8 cellular contexts compared by ENCODE assay signal in the genomic region with DNA sequence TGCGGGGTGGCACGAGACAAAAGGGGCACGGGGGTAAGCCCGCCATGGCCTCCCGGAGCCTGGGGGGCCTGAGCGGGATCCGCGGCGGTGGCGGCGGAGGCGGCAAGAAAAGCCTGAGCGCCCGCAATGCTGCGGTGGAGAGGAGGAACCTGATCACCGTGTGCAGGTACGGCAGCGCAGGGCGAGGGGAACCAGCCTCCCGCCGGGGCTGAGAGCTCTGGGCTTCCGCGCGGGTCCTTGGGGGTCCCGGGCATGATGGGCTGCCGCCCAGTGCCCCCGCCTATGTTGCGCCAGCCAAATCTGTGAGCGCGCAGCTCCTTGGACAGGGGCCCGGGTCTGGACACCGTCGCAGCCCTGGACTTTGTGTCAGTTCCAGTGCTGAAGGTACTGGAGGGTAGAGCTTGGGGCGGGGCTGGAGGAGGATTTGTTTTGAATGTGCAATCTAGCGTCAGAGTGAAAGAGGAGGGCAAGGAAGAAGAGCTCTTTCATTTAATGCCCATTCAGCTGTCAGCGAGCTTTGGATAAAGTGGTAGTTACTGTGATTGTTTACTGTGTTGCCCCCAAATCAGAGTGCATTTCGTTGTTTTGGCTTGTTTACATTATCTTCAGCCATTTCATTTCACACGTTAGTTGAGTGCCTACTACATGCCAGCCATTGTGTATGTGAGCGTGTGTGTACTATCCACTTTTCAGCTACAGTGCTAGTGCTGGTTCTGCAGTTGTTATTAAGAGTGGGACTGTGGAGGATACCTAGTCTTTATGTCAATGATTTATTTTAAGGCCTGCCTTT. TPM values are rescaled to one million over a fixed set of nuclear protein-coding genes. Genes with fewer than 3 reads are reported as not detected.
A peak's percentile ranks its signal among the peaks of the same experiment; 100 is the strongest.
DNase-seq lines count a peak whose midpoint lies in the region; ATAC-seq, FAIRE-seq and TF ChIP-seq lines count a peak whose summit lies in the region.

No MANE protein-coding gene starts in this region.

- H4K20me1 ChIP-seq in astrocyte (ENCODE audit: insufficient read depth, low read length), result no peaks in the 10 kb centered on the region

- H3K4me3 ChIP-seq in SJCRH30 (peak overlapping the region; percentile 58), astrocyte (ENCODE audit: insufficient read depth, low read depth, low read length) (peak overlapping the region; percentile 70), right cardiac atrium (ENCODE audit: low read length) (peak overlapping the region; percentile 45)

- WGBS in right cardiac atrium, result 8% methylated on average over 39 of the region's 39 CpGs

- H3K27me3 ChIP-seq in SJCRH30 (no peaks in the 10 kb centered on the region), astrocyte (ENCODE audit: insufficient read depth, low read length) (no peaks in the 10 kb centered on the region), right cardiac atrium (ENCODE audit: control insufficient read depth, insufficient read depth) (no peaks in the 10 kb centered on the region)

- no peaks in the 10 kb centered on the region for H3K4me1 Mint-ChIP-seq in astrocyte (ENCODE audit: low read depth, unreplicated experiment)
- H3K4me1 Mint-ChIP-seq in progenitor cell of endocrine pancreas (ENCODE audit: low read depth), result peaks cover 7% of the 10 kb centered on the region

- H3K4me1 ChIP-seq in SJCRH30, result no peaks in the 10 kb centered on the region
- peaks cover 7% of the 10 kb centered on the region for H3K4me1 ChIP-seq in astrocyte (ENCODE audit: insufficient read depth, low read length)
- no peaks in the 10 kb centered on the region for H3K4me1 ChIP-seq in right cardiac atrium (ENCODE audit: control insufficient read depth, insufficient read depth, low read length)

- H3K27ac Mint-ChIP-seq in astrocyte (ENCODE audit: unreplicated experiment) (no peak overlapping the region), progenitor cell of endocrine pancreas (no peak overlapping the region)

- FAIRE-seq in astrocyte (lab: Jason Lieb, UNC), result no peak

- H3K36me3 Mint-ChIP-seq in astrocyte (ENCODE audit: low read depth, unreplicated experiment) (no peaks in the 10 kb centered on the region), progenitor cell of endocrine pancreas (ENCODE audit: insufficient read depth) (no peaks in the 10 kb centered on the region)

- H3K4me2 ChIP-seq in astrocyte (ENCODE audit: low read length), result peak overlapping the region; percentile 98

- H3K9ac ChIP-seq in astrocyte (ENCODE audit: low read length), result peak overlapping the region; percentile 60

- H3K36me3 ChIP-seq in SJCRH30 (no peaks in the 10 kb centered on the region), astrocyte (ENCODE audit: insufficient read depth, low read length) (no peaks in the 10 kb centered on the region)

- DNase-seq in stimulated activated naive CD4-positive, alpha-beta T cell (lab: John Stamatoyannopoulos, UW), result peak in 4 of 6 experiments; percentile 15 to 76 (median 41)
- DNase-seq in stimulated activated naive CD4-positive, alpha-beta T cell treated with Interleukin-2 at 50 U/mL for 16 hours (lab: John Stamatoyannopoulos, UW), result no peak
- no peak for DNase-seq in SJCRH30
- no peak for DNase-seq in astrocyte (ENCODE audit: low read depth)
- peak; percentile 24 to 54 (median 48) for DNase-seq in right cardiac atrium
- DNase-seq in progenitor cell of endocrine pancreas (ENCODE audit: low spot score, unreplicated experiment), result peak; percentile 17
- no peak for DNase-seq in OCI-M2 (lab: John Stamatoyannopoulos, UW; ENCODE audit: unreplicated experiment)

- H3K27ac ChIP-seq in SJCRH30 (no peak overlapping the region), astrocyte (ENCODE audit: low read depth, low read length) (no peak overlapping the region), right cardiac atrium (ENCODE audit: low read length) (no peak overlapping the region)

- H3K27me3 Mint-ChIP-seq in astrocyte (ENCODE audit: low read depth, unreplicated experiment), result peaks cover 15% of the 10 kb centered on the region
- H3K27me3 Mint-ChIP-seq in progenitor cell of endocrine pancreas, result peaks cover 41% of the 10 kb centered on the region

- H3K9me3 Mint-ChIP-seq in astrocyte (ENCODE audit: unreplicated experiment) (peaks cover 4% of the 10 kb centered on the region), progenitor cell of endocrine pancreas (ENCODE audit: low read depth) (no peaks in the 10 kb centered on the region)

- H3K9me3 ChIP-seq in SJCRH30 (replicated peaks) (no peaks in the 10 kb centered on the region), astrocyte (ENCODE audit: insufficient read depth, low read depth, low read length) (no peaks in the 10 kb centered on the region), right cardiac atrium (ENCODE audit: control insufficient read depth, low read length) (no peaks in the 10 kb centered on the region)

- H3K79me2 ChIP-seq in astrocyte (ENCODE audit: insufficient read depth, low read length), result no peaks in the 10 kb centered on the region

- TF ChIP-seq CTCF in astrocyte (IDR thresholded peaks at IDR 0.05; ENCODE audit: insufficient read depth, low read depth, low read length), result no peak
- no peak for TF ChIP-seq CTCF in progenitor cell of endocrine pancreas (IDR thresholded peaks at IDR 0.05; ENCODE audit: unreplicated experiment)

- ATAC-seq in right cardiac atrium (peak; percentile 62 to 70), GM21526 (IDR thresholded peaks at IDR 0.05; ENCODE audit: low FRiP score, unreplicated experiment) (no peak)

- peak overlapping the region; percentile 97 for H2AFZ ChIP-seq in astrocyte (ENCODE audit: low read depth, low read length)

- intact Hi-C loops in right cardiac atrium (cut with DNase I), result no loop called here

- H3K4me3 Mint-ChIP-seq in astrocyte (ENCODE audit: unreplicated experiment) (peak overlapping the region; percentile 85), progenitor cell of endocrine pancreas (ENCODE audit: low read depth) (peak overlapping the region; percentile 73)

RNA-seq across cellular contexts. Expression of a gene that starts 0.8 kb away (rescaled TPM):
- 0.06 and 0.13 TPM in 2 replicates for total RNA-seq in SJCRH30 (2014; rRNA removed; shearing (Covaris generic))
- total RNA-seq in astrocyte, result 0.34 and 0.79 TPM in 2 replicates
- total RNA-seq in right cardiac atrium, result 1 to 10 TPM in 3 of 4 donors, under 1 TPM in 1; 0.82 to 6.1 (median 2.1) TPM
- 0.43 TPM for polyA plus RNA-seq in right cardiac atrium
- 0.13 and 0.24 TPM in 2 replicates for total RNA-seq in progenitor cell of endocrine pancreas

RNA-seq across cellular contexts. Expression of a gene that starts 28.3 kb away (rescaled TPM):
- not detected in 2 replicates for total RNA-seq in SJCRH30 (2014; rRNA removed; shearing (Covaris generic))
- total RNA-seq in astrocyte, result 0.79 and 1.8 TPM in 2 replicates
- 1 to 10 TPM in 2 of 4 donors, under 1 TPM in 2; 0.51 to 3.3 (median 1.8) TPM for total RNA-seq in right cardiac atrium
- polyA plus RNA-seq in right cardiac atrium, result 0.50 TPM
- 0.48 and 0.69 TPM in 2 replicates for total RNA-seq in progenitor cell of endocrine pancreas

Comparison
In these comparisons a context has a peak if more than half of its experiments do, and no peak if none do; other contexts are left out.
1. DNase-seq: peak in stimulated activated naive CD4-positive, alpha-beta T cell (4 of 6), right cardiac atrium (3 of 3) and progenitor cell of endocrine pancreas (single experiment); none in stimulated activated naive CD4-positive, alpha-beta T cell treated with Interleukin-2 at 50 U/mL for 16 hours (single experiment), SJCRH30 (0 of 2), astrocyte (single experiment) and OCI-M2 (single experiment).
2. Peak in every context shown above with its lines, with median percentiles within 50 percentile points of each other: H3K4me3 ChIP-seq.